In the genomic region with DNA sequence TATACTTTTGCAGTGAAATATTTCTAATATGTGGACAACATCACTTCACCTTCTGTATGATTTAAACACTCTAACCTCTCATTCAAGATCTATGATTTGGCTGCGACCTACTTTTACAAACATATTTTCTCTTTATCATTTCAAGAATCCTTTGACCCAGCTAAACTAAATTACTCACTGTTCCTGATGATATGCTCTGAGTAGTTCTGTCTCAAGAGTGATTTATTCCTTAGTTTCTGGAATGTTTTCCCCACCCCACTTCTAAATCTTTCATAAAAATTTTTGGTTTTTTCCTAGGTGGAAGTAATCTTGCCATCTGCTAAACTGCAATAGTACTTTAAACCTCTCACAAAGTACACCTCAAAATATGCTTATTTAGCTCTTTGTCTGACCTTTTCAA, we compare ENCODE assay signal across 21 cellular contexts.
"Had no signal": no experiment of that assay in that cellular context is flagged by ENCODE, and none has a peak within 500 bp of the region (broad histone marks: within the 10 kb centered on the region; RNA-seq: fewer than 3 reads in every experiment).

No MANE protein-coding gene starts in this region.

- H3K27ac Mint-ChIP-seq: activated CD4-positive, alpha-beta T cell treated with anti-CD3 and anti-CD28 coated beads for 36 hours; activated naive CD4-positive, alpha-beta T cell treated with anti-CD3 and anti-CD28 coated beads, Interleukin-2, amount 50 U/mL, for 72 hours; activated T-helper 1 cell treated with anti-CD3 and anti-CD28 coated beads, Interleukin-12 subunit alpha, Interleukin-12 subunit beta, Interleukin-2, Interleukin-4 antibody, amounts not matched to agents 30 ng/mL and 10 ng/mL and 1 ng/mL, durations not matched to agents 14 hours and 24 hours and 36 hours; natural killer cell treated with Interleukin-12 subunit alpha and Interleukin-12 subunit beta and Interleukin-15 and Interleukin-18, amount 100 ng/mL, for 72 hours; T-cell; WTC11 had no signal

- DNase-seq: activated CD4-positive, alpha-beta T cell treated with anti-CD3 and anti-CD28 coated beads for 36 hours; activated CD4-positive, alpha-beta T cell treated with anti-CD3 and anti-CD28 coated beads, Interleukin-2, amount 50 U/mL, for 48 hours; activated gamma-delta T cell treated with Interleukin-2 at 50 U/mL for 16 hours; amniotic stem cell; body of pancreas; central memory CD4-positive, alpha-beta T cell; foreskin melanocyte; head of caudate nucleus; kidney; stimulated activated CD8-positive, alpha-beta memory T cell treated with anti-CD3 and anti-CD28 coated beads, Interleukin-4, amount 100 ng/mL, for 48 hours; stimulated activated naive CD4-positive, alpha-beta T cell; T-cell had no signal

- H3K36me3 ChIP-seq: neutrophil had no signal

- H3K27me3 ChIP-seq: body of pancreas, esophagus muscularis mucosa, neutrophil had no signal

- H3K27me3 Mint-ChIP-seq: activated CD4-positive, alpha-beta T cell treated with anti-CD3 and anti-CD28 coated beads for 36 hours; natural killer cell treated with Interleukin-12 subunit alpha and Interleukin-12 subunit beta and Interleukin-15 and Interleukin-18, amount 100 ng/mL, for 72 hours; T-cell had no signal

- H3K27ac ChIP-seq: body of pancreas, coronary artery, esophagus muscularis mucosa, neutrophil had no signal

- H3K4me1 ChIP-seq: body of pancreas, esophagus muscularis mucosa had no signal

- H3K4me1 Mint-ChIP-seq: WTC11 had no signal

- ATAC-seq: activated CD4-positive, alpha-beta T cell treated with anti-CD3 and anti-CD28 coated beads for 36 hours; activated naive CD4-positive, alpha-beta T cell treated with anti-CD3 and anti-CD28 coated beads, Interleukin-2, amount 50 U/mL, for 72 hours; body of pancreas; left lobe of liver; natural killer cell treated with Interleukin-12 subunit alpha and Interleukin-12 subunit beta and Interleukin-15 and Interleukin-18, amount 100 ng/mL, for 72 hours; T-cell; WTC11 had no signal

- H3K4me3 ChIP-seq: body of pancreas, coronary artery, esophagus muscularis mucosa, lung had no signal

- H3K4me3 Mint-ChIP-seq: activated CD4-positive, alpha-beta T cell treated with anti-CD3 and anti-CD28 coated beads for 36 hours; activated T-helper 1 cell treated with anti-CD3 and anti-CD28 coated beads, Interleukin-12 subunit alpha, Interleukin-12 subunit beta, Interleukin-2, Interleukin-4 antibody, amounts not matched to agents 30 ng/mL and 10 ng/mL and 1 ng/mL, durations not matched to agents 14 hours and 24 hours and 36 hours; natural killer cell treated with Interleukin-12 subunit alpha and Interleukin-12 subunit beta and Interleukin-15 and Interleukin-18, amount 100 ng/mL, for 72 hours; T-cell; WTC11 had no signal
